8 cellular contexts compared by ENCODE assay signal in the genomic region with DNA sequence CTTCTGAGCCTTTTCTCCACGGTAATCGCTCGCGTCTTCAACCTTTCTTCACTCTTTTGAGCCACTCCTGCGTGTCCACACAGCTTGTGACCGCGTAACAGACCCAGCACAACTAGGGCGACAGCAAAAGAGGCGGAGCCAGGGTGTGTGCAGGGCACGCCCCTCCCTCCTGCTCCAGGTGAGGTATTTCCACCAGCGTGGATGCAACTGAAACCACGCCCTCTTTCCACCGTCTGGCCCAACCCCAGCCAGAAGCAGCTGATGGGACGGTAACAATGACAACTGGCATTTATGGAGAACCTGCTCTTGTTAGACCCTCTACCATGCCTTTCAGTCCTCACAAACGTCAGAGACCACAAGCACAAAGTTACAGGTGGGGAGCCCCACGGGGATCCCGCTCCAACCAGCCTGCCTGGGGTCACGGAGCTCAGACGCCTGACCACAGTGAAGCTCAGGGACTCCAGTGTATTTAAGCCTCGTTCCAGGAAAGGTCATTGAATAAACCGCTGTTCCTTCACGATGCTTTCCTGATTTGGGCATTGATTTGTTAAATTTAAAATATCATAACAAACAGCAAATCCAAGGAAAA. TPM values are rescaled to one million over a fixed set of nuclear protein-coding genes. Genes with fewer than 3 reads are reported as not detected.
A peak's percentile ranks its signal among the peaks of the same experiment; 100 is the strongest.
DNase-seq lines count a peak whose midpoint lies in the region; ATAC-seq and TF ChIP-seq lines count a peak whose summit lies in the region.

No MANE protein-coding gene starts in this region.

- peaks cover 0 to 51% (median 21%) of the 10 kb centered on the region in 4 donors for H3K4me1 ChIP-seq in right lobe of liver

- H3K27ac ChIP-seq in right lobe of liver (peak overlapping the region; percentile 99 to 100 (median 99)), temporal lobe (ENCODE audit: low read depth, low read length) (peak overlapping the region; percentile 64)

- H3K36me3 ChIP-seq in right lobe of liver, result no peaks in the 10 kb centered on the region

- TF ChIP-seq POLR2A in right lobe of liver (IDR thresholded peaks at IDR 0.05), result peak; percentile 66

- no peaks in the 10 kb centered on the region for H3K9me3 Mint-ChIP-seq in brain

- H3K9me3 ChIP-seq in right lobe of liver, result no peaks in the 10 kb centered on the region

- WGBS in right lobe of liver (ENCODE audit: insufficient coverage, low coverage, low lambda C conversion rate, missing lambda C conversion rate), result 29% methylated on average over 18 of the region's 22 CpGs

- H3K27me3 Mint-ChIP-seq in brain, result peaks cover 19% of the 10 kb centered on the region

- intact Hi-C loops in right lobe of liver (cut with DNase I), result loop anchor here in 1 of 2 donors (10.0 kb wide), 1 partner anchor 235 kb away; no protein-coding TSS in a partner anchor

- H3K4me3 ChIP-seq in right lobe of liver, result peak overlapping the region; percentile 69 to 95 (median 92)

- H3K4me3 Mint-ChIP-seq in brain, result peak overlapping the region; percentile 84 to 92 (median 86)

- DNase-seq in NCI-H748 (lab: John Stamatoyannopoulos, UW; ENCODE audit: unreplicated experiment) (peak; percentile 64), NCI-H748 treated with DMSO at 0.1 percent for 48 hours (lab: John Stamatoyannopoulos, UW) (no peak), right lobe of liver (peak; percentile 83 to 87 (median 84)), NOMO-1 treated with dmso at 0.1 percent for 144 hours (lab: John Stamatoyannopoulos, UW; ENCODE audit: unreplicated experiment) (no peak), NCI-H446 treated with DMSO at 0.1 percent for 48 hours (lab: John Stamatoyannopoulos, UW) (no peak)
- no peak for DNase-seq in activated CD4-positive, alpha-beta T cell treated with anti-CD3 and anti-CD28 coated beads for 1 hour

- no peak for TF ChIP-seq CTCF in brain (conservative IDR thresholded peaks at IDR 0.05)
- TF ChIP-seq CTCF in right lobe of liver (IDR thresholded peaks at IDR 0.05), result no peak

- H3K27me3 ChIP-seq in right lobe of liver, result no peaks in the 10 kb centered on the region

- no peaks in the 10 kb centered on the region for H3K36me3 Mint-ChIP-seq in brain

- H3K4me1 Mint-ChIP-seq in brain, result peaks cover 52% of the 10 kb centered on the region

- H3K27ac Mint-ChIP-seq in brain, result peak overlapping the region; percentile 23 to 95 (median 87)

- ATAC-seq in right lobe of liver, result peak; percentile 24 to 65 (median 54)

RNA-seq across cellular contexts. Expression of a gene that starts 2.0 kb away (rescaled TPM):
- 30.5 TPM for polyA plus RNA-seq in brain (ENCODE audit: insufficient read depth, low read depth, low replicate concordance)
- total RNA-seq in right lobe of liver (100 to 1,000 TPM in 3 of 6 experiments, 10 to 100 TPM in 3; 50.5 to 250 (median 97.5) TPM), temporal lobe (9.1 TPM)

Comparison
In these comparisons a context has a peak if more than half of its experiments do, and no peak if none do; other contexts are left out.
1. DNase-seq: peak in NCI-H748 (single experiment) and right lobe of liver (3 of 3); none in NCI-H748 treated with DMSO at 0.1 percent for 48 hours (single experiment), activated CD4-positive, alpha-beta T cell treated with anti-CD3 and anti-CD28 coated beads for 1 hour (single experiment), NOMO-1 treated with dmso at 0.1 percent for 144 hours (single experiment) and NCI-H446 treated with DMSO at 0.1 percent for 48 hours (single experiment).